1 cellular context compared by ENCODE assay signal in the genomic region with DNA sequence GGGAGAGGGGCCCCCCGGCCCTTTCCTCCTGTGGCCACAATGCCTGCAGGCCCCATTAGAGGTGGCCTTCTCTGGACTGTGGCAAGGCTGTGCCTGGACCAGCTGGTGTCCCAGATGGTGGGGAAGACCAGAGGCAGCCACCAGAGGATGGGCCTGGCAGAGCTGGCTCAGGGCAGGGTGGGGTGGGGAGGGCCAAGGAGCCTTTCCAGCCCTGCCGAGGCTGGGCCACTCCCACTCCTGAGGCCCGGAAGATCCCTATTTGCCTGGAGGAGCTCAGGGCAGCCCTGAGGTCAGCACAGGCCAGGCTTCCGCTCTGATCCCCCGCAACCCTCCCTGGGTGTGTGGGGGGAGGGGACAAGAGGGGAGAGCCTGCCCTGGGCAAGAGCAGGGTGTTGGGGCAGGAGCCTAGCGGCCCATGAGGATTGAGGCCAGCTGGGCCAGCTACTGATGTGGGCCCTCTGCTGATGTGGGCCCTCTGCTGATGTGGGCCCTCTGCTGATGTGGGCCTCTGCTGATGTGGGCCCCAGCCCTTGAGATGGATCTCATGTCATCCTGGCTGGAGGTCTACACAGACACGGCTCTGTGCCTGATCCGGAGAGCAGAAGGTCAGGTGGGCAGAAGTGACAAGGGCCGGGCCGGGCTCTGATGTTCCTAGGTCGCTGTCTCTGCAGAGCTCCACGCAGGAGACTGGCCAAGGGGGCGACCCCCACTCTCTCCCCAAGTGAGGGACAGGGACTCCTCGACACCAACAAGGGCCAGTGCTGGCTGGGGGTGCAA.
TF ChIP-seq lines count a peak whose summit lies in the region.

No MANE protein-coding gene starts in this region.

TF ChIP-seq in HEK293, 187 proteins besides CTCF, POLR2A, EP300 and RAD21 (continued from another document):
- TF ChIP-seq, protein P1, sequence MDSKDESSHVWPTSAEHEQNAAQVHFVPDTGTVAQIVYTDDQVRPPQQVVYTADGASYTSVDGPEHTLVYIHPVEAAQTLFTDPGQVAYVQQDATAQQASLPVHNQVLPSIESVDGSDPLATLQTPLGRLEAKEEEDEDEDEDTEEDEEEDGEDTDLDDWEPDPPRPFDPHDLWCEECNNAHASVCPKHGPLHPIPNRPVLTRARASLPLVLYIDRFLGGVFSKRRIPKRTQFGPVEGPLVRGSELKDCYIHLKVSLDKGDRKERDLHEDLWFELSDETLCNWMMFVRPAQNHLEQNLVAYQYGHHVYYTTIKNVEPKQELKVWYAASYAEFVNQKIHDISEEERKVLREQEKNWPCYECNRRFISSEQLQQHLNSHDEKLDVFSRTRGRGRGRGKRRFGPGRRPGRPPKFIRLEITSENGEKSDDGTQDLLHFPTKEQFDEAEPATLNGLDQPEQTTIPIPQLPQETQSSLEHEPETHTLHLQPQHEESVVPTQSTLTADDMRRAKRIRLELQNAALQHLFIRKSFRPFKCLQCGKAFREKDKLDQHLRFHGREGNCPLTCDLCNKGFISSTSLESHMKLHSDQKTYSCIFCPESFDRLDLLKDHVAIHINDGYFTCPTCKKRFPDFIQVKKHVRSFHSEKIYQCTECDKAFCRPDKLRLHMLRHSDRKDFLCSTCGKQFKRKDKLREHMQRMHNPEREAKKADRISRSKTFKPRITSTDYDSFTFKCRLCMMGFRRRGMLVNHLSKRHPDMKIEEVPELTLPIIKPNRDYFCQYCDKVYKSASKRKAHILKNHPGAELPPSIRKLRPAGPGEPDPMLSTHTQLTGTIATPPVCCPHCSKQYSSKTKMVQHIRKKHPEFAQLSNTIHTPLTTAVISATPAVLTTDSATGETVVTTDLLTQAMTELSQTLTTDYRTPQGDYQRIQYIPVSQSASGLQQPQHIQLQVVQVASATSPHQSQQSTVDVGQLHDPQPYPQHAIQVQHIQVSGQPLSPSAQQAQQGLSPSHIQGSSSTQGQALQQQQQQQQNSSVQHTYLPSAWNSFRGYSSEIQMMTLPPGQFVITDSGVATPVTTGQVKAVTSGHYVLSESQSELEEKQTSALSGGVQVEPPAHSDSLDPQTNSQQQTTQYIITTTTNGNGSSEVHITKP (tag by site-specific recombination; IDR thresholded peaks at IDR 0.05) = no peak
- TF ChIP-seq, protein P2, sequence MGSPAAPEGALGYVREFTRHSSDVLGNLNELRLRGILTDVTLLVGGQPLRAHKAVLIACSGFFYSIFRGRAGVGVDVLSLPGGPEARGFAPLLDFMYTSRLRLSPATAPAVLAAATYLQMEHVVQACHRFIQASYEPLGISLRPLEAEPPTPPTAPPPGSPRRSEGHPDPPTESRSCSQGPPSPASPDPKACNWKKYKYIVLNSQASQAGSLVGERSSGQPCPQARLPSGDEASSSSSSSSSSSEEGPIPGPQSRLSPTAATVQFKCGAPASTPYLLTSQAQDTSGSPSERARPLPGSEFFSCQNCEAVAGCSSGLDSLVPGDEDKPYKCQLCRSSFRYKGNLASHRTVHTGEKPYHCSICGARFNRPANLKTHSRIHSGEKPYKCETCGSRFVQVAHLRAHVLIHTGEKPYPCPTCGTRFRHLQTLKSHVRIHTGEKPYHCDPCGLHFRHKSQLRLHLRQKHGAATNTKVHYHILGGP (tag by site-specific recombination; IDR thresholded peaks at IDR 0.05) = no peak
- TF ChIP-seq, protein P3, sequence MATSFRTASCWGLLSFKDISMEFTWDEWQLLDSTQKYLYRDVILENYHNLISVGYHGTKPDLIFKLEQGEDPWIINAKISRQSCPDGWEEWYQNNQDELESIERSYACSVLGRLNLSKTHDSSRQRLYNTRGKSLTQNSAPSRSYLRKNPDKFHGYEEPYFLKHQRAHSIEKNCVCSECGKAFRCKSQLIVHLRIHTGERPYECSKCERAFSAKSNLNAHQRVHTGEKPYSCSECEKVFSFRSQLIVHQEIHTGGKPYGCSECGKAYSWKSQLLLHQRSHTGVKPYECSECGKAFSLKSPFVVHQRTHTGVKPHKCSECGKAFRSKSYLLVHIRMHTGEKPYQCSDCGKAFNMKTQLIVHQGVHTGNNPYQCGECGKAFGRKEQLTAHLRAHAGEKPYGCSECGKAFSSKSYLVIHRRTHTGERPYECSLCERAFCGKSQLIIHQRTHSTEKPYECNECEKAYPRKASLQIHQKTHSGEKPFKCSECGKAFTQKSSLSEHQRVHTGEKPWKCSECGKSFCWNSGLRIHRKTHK (tag by site-specific recombination; IDR thresholded peaks at IDR 0.05) = no peak
